ENCODE assay signal across 8 cellular contexts in genomic region chr7:30284298-30285066, GRCh38.
DNase-seq lines count a peak whose midpoint lies in the region; ATAC-seq and TF ChIP-seq lines count a peak whose summit lies in the region.

Gene ZNRF2, plus strand, starts transcription at chr7:30284597. Its CDS starts 761 bp downstream, at chr7:30285358.

- H3K4me3 ChIP-seq in BLaER1 (peak within 1 kb of the TSS; percentile 91), coronary artery (peak within 1 kb of the TSS; percentile 92)

- TF ChIP-seq CTCF in coronary artery (IDR thresholded peaks at IDR 0.05) = no peak

- peaks cover 59% of the 10 kb centered on the region for H3K4me1 ChIP-seq in BLaER1

- no peaks in the 10 kb centered on the region for H3K27me3 ChIP-seq in BLaER1

- peak; percentile 88 for ATAC-seq in HG03460 (IDR thresholded peaks at IDR 0.05; ENCODE audit: unreplicated experiment)

- peaks cover 59% of the 10 kb centered on the region for H4K20me1 ChIP-seq in BLaER1

- peak within 1 kb of the TSS; percentile 100 for H3K27ac ChIP-seq in BLaER1
- H3K27ac ChIP-seq in coronary artery = peak within 1 kb of the TSS; percentile 95 to 98

- DNase-seq in GM19240 (ENCODE audit: insufficient read length, low spot score) = peak; percentile 86
- DNase-seq in NCI-H524 treated with DMSO at 0.1 percent for 48 hours (lab: John Stamatoyannopoulos, UW) = peak; percentile 77
- peak; percentile 99 for DNase-seq in activated CD4-positive, alpha-beta T cell treated with anti-CD3 and anti-CD28 coated beads for 48 hours
- DNase-seq in coronary artery (ENCODE audit: low spot score) = peak; percentile 100
- peak; percentile 99 for DNase-seq in left kidney (ENCODE audit: low read depth, low spot score)
- peak; percentile 98 for DNase-seq in stimulated activated CD4-positive, alpha-beta T cell treated with anti-CD3 and anti-CD28 coated beads, Interleukin-2, amount 100 ng/mL, for 24 hours

- H3K36me3 ChIP-seq in BLaER1 = no peaks in the 10 kb centered on the region

- H3K9me3 ChIP-seq in BLaER1 = no peaks in the 10 kb centered on the region

- peak within 1 kb of the TSS; percentile 91 for H3K4me2 ChIP-seq in BLaER1

- peak within 1 kb of the TSS; percentile 99 for H3K9ac ChIP-seq in BLaER1

Comparison
In these comparisons a context has a peak if more than half of its experiments do, and no peak if none do; other contexts are left out.
1. Peak in every context shown above with its lines: DNase-seq, ATAC-seq, H3K4me3 ChIP-seq and H3K27ac ChIP-seq.